ENCODE assay signal across 8 cellular contexts in genomic region chr20:51563141-51563596, GRCh38. TPM values are rescaled to one million over a fixed set of nuclear protein-coding genes. Genes with fewer than 3 reads are reported as not detected.
DNase-seq lines count a peak whose midpoint lies in the region; ATAC-seq and TF ChIP-seq lines count a peak whose summit lies in the region.

No MANE protein-coding gene starts in this region.

- H3K36me3 ChIP-seq in BLaER1 treated with 17β-estradiol and CSF1 and Interleukin-3, amounts not matched to agents 10 nM and 100 nM: no peaks in the 10 kb centered on the region
- no peaks in the 10 kb centered on the region for H3K36me3 ChIP-seq in neuronal stem cell (replicated peaks in 1 of 2; ENCODE audit: control insufficient read depth in 2 of 2, insufficient read depth in 2 of 2, low read length in 2 of 2)

- no peak overlapping the region for H3K4ac ChIP-seq in neuronal stem cell (ENCODE audit: low read length)

- no peak overlapping the region for H4K8ac ChIP-seq in neuronal stem cell (ENCODE audit: low read depth, low read length)

- peak overlapping the region; percentile 59 for H2BK5ac ChIP-seq in neuronal stem cell (ENCODE audit: low read length)

- ATAC-seq in GM21423 (IDR thresholded peaks at IDR 0.05; ENCODE audit: unreplicated experiment) (no peak), HG03135 (IDR thresholded peaks at IDR 0.05; ENCODE audit: unreplicated experiment) (no peak), GM18505 (IDR thresholded peaks at IDR 0.05; ENCODE audit: unreplicated experiment) (no peak)

- peak overlapping the region in 9 of 10 experiments; percentile 40 to 63 (median 50); a peak in 14 of 20 replicates for H3K4me3 ChIP-seq in BLaER1 treated with 17β-estradiol and CSF1 and Interleukin-3, amounts not matched to agents 10 nM and 100 nM
- H3K4me3 ChIP-seq in foreskin fibroblast (ENCODE audit: low read depth in 1 of 2, low read length in 2 of 2) (peak overlapping the region; percentile 55 to 71), neuronal stem cell (ENCODE audit: low read length in 2 of 2) (peak overlapping the region; percentile 55 to 83)

- TF ChIP-seq CTCF in VCaP (conservative IDR thresholded peaks at IDR 0.05) (no peak), foreskin fibroblast (IDR thresholded peaks at IDR 0.05; ENCODE audit: low read depth, low read length) (no peak)

- peaks cover 11 to 22% (median 16%) of the 10 kb centered on the region in 10 experiments for H3K4me1 ChIP-seq in BLaER1 treated with 17β-estradiol and CSF1 and Interleukin-3, amounts not matched to agents 10 nM and 100 nM
- peaks cover 7 to 23% of the 10 kb centered on the region in 2 donors for H3K4me1 ChIP-seq in neuronal stem cell (ENCODE audit: control insufficient read depth in 2 of 2, insufficient read depth in 1 of 2, low read depth in 1 of 2, low read length in 2 of 2)

- DNase-seq in foreskin fibroblast (no peak), neuronal stem cell (ENCODE audit: low spot score) (no peak), GDM1 (lab: John Stamatoyannopoulos, UW) (no peak)

- peak overlapping the region in 2 of 11 experiments; percentile 19 to 49; a peak in 2 of 22 replicates for H3K9ac ChIP-seq in BLaER1 treated with 17β-estradiol and CSF1 and Interleukin-3, amounts not matched to agents 10 nM and 100 nM
- peak overlapping the region; percentile 74 for H3K9ac ChIP-seq in neuronal stem cell (ENCODE audit: low read depth, low read length, poor library complexity)

- H4K20me1 ChIP-seq in BLaER1 treated with 17β-estradiol and CSF1 and Interleukin-3, amounts not matched to agents 10 nM and 100 nM: peaks cover 0 to 23% (median 12%) of the 10 kb centered on the region in 11 experiments; a peak in 11 of 22 replicates

- no peak overlapping the region for H2BK120ac ChIP-seq in neuronal stem cell (ENCODE audit: low read depth, low read length)

- peaks cover 62 to 81% (median 76%) of the 10 kb centered on the region in 11 experiments for H3K27me3 ChIP-seq in BLaER1 treated with 17β-estradiol and CSF1 and Interleukin-3, amounts not matched to agents 10 nM and 100 nM
- H3K27me3 ChIP-seq in neuronal stem cell (ENCODE audit: control insufficient read depth in 3 of 3, insufficient read depth in 3 of 3, low read depth in 1 of 3, low read length in 3 of 3): peaks cover 0 to 53% (median 27%) of the 10 kb centered on the region in 3 experiments

- peak overlapping the region; percentile 62 to 96 (median 81) for H3K4me2 ChIP-seq in BLaER1 treated with 17β-estradiol and CSF1 and Interleukin-3, amounts not matched to agents 10 nM and 100 nM
- peak overlapping the region; percentile 87 for H3K4me2 ChIP-seq in neuronal stem cell (ENCODE audit: insufficient read depth, low read length, poor library complexity, severe bottlenecking)

- H3K9me3 ChIP-seq in BLaER1 treated with 17β-estradiol and CSF1 and Interleukin-3, amounts not matched to agents 10 nM and 100 nM (replicated peaks in 1 of 11): peaks cover 0 to 7% (median 4%) of the 10 kb centered on the region in 11 experiments; a peak in 11 of 22 replicates
- no peaks in the 10 kb centered on the region for H3K9me3 ChIP-seq in neuronal stem cell (replicated peaks in 1 of 2; ENCODE audit: control insufficient read depth in 2 of 2, insufficient read depth in 1 of 2, low read depth in 1 of 2, low read length in 2 of 2)

- no peak overlapping the region for H3K27ac ChIP-seq in BLaER1 treated with 17β-estradiol and CSF1 and Interleukin-3, amounts not matched to agents 10 nM and 100 nM
- H3K27ac ChIP-seq in VCaP (peak overlapping the region; percentile 53; the same call in 1 of the 2 replicates), neuronal stem cell (replicated peaks; ENCODE audit: low read length) (no peak overlapping the region)

- H4K91ac ChIP-seq in neuronal stem cell (ENCODE audit: low read depth, low read length, poor library complexity): no peak overlapping the region

- no peak overlapping the region for H3K14ac ChIP-seq in neuronal stem cell (ENCODE audit: low read length)

- no peak for TF ChIP-seq POLR2A in GM18505 (IDR thresholded peaks at IDR 0.05; ENCODE audit: borderline replicate concordance, extremely low read depth, insufficient read depth, insufficient read length)

- H2AFZ ChIP-seq in neuronal stem cell (ENCODE audit: low read length): peak overlapping the region; percentile 98

- no peak overlapping the region for H3K23ac ChIP-seq in neuronal stem cell (ENCODE audit: low read depth, low read length, poor library complexity)

- H2BK15ac ChIP-seq in neuronal stem cell (ENCODE audit: low read length): no peak overlapping the region

- no peaks in the 10 kb centered on the region for H3K79me1 ChIP-seq in neuronal stem cell (ENCODE audit: low read depth, low read length)

- no peak overlapping the region for H2AK5ac ChIP-seq in neuronal stem cell (ENCODE audit: low read depth, low read length)

- no CpG with 5 or more reads among the region's 10 CpGs for WGBS in neuronal stem cell (ENCODE audit: extremely low coverage in 2 of 2, insufficient read length in 2 of 2, insufficient replicate concordance in 1 of 2), 2 donors

- H3K18ac ChIP-seq in neuronal stem cell (ENCODE audit: low read length): peak overlapping the region; percentile 36

- no peak overlapping the region for H2BK12ac ChIP-seq in neuronal stem cell (ENCODE audit: low read length)

RNA-seq across cellular contexts. Expression of gene NFATC2, which starts 20.6 kb away (rescaled TPM):
- 0.67 TPM for polyA plus RNA-seq in neuronal stem cell (2013, experiment 1 of 2)
- 0.76 TPM for polyA plus RNA-seq in neuronal stem cell (2013, experiment 2 of 2)
